In the genomic region with DNA sequence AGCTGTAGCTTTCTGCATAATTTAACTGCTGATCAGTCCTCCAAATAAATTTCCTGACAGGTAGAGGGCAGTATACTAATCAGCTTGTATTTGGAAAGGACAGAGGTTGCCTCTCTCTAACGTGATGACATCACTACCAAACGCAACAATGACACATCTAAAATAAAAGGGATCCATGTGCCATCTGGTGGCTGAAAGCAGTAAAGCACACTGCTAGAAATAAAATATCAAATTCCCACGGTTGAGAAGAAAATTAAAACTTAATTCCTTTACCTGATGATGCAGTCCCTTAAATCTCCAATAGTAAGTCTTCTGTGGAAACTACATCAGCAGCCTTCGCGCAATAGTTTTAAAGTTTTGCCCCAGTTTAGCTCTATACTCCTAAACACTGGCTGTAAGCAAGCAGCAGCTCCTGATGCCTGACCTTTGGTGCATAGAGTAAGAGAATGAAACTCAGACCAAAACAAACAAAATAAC, we compare ENCODE assay signal across 8 cellular contexts. TPM values are rescaled to one million over a fixed set of nuclear protein-coding genes. Genes with fewer than 3 reads are reported as not detected.
DNase-seq lines count a peak whose midpoint lies in the region; ATAC-seq and TF ChIP-seq lines count a peak whose summit lies in the region.

No MANE protein-coding gene starts in this region.

- peak; percentile 94 for TF ChIP-seq CTCF in colonic mucosa (IDR thresholded peaks at IDR 0.05)
- TF ChIP-seq CTCF in liver (IDR thresholded peaks at IDR 0.05; ENCODE audit: low read depth, low read length, missing input control): peak; percentile 98

- H3K4me1 ChIP-seq in colonic mucosa (no peaks in the 10 kb centered on the region), liver (ENCODE audit: control insufficient read depth in 4 of 4, insufficient read depth in 4 of 4, low read length in 3 of 4) (peaks cover 1 to 37% (median 22%) of the 10 kb centered on the region in 4 donors)

- H3K9ac ChIP-seq in colonic mucosa (ENCODE audit: low read depth in 2 of 2, low read length in 2 of 2): peak overlapping the region in 1 of 2 donors; percentile 10
- peak overlapping the region; percentile 1 to 56 for H3K9ac ChIP-seq in liver (ENCODE audit: low read depth in 1 of 2, low read length in 2 of 2)

- peak; percentile 96 for DNase-seq in CD1c-positive myeloid dendritic cell (ENCODE audit: extremely low spot score)
- peak; percentile 78 for DNase-seq in NCI-H446 treated with DMSO at 0.1 percent for 48 hours (lab: John Stamatoyannopoulos, UW)
- DNase-seq in activated CD4-positive, alpha-beta T cell treated with anti-CD3 and anti-CD28 coated beads for 1 hour: peak; percentile 26
- peak; percentile 82 for DNase-seq in colonic mucosa
- DNase-seq in stimulated activated CD4-positive, alpha-beta T cell treated with anti-CD3 and anti-CD28 coated beads, Interleukin-4, amount 100 ng/mL, for 48 hours (ENCODE audit: low read depth in 2 of 2): peak; percentile 29 to 55

- intact Hi-C loops in colonic mucosa (cut with DNase I): loop anchor here (5.0 to 10.0 kb wide), 3 partner anchors 37 to 242 kb away; a partner anchor contains a TSS

- H3K36me3 ChIP-seq in colonic mucosa (no peaks in the 10 kb centered on the region), liver (ENCODE audit: control insufficient read depth in 4 of 4, insufficient read depth in 3 of 4, low read depth in 1 of 4, low read length in 3 of 4) (peaks cover 1 to 29% (median 11%) of the 10 kb centered on the region in 4 donors)

- H3K9me3 ChIP-seq in colonic mucosa (no peaks in the 10 kb centered on the region), liver (ENCODE audit: control insufficient read depth in 4 of 4, low read length in 3 of 4) (no peaks in the 10 kb centered on the region)

- peak; percentile 98 for ATAC-seq in GM19351 (IDR thresholded peaks at IDR 0.05; ENCODE audit: unreplicated experiment)
- peak; percentile 90 for ATAC-seq in HG03457 (IDR thresholded peaks at IDR 0.05; ENCODE audit: unreplicated experiment)

- H3K27me3 ChIP-seq in colonic mucosa (no peaks in the 10 kb centered on the region), liver (ENCODE audit: control insufficient read depth in 4 of 4, insufficient read depth in 4 of 4, low read length in 3 of 4) (no peaks in the 10 kb centered on the region)

- WGBS in liver: 11% methylated on average over 5 of the region's 5 CpGs

- TF ChIP-seq RAD21 in liver (IDR thresholded peaks at IDR 0.05): peak; percentile 86 to 92

- H3K4me3 ChIP-seq in colonic mucosa (no peak overlapping the region), liver (ENCODE audit: low read depth in 1 of 3, low read length in 3 of 3) (no peak overlapping the region)

- no peak overlapping the region for H3K27ac ChIP-seq in colonic mucosa
- H3K27ac ChIP-seq in liver (ENCODE audit: low read depth in 1 of 2, low read length in 2 of 2): peak overlapping the region; percentile 66 to 75

TF ChIP-seq in liver, 16 proteins besides CTCF, POLR2A, EP300 and RAD21:
- peak; percentile 83 to 84 for TF ChIP-seq HNF4A (conservative IDR thresholded peaks at IDR 0.05)
- TF ChIP-seq RXRA (IDR thresholded peaks at IDR 0.05): peak; percentile 42 to 60
- TF ChIP-seq HNF4G (IDR thresholded peaks at IDR 0.05): peak; percentile 13
- peak; percentile 28 for TF ChIP-seq TAF1 (conservative IDR thresholded peaks at IDR 0.05)
- TF ChIP-seq, protein P1, sequence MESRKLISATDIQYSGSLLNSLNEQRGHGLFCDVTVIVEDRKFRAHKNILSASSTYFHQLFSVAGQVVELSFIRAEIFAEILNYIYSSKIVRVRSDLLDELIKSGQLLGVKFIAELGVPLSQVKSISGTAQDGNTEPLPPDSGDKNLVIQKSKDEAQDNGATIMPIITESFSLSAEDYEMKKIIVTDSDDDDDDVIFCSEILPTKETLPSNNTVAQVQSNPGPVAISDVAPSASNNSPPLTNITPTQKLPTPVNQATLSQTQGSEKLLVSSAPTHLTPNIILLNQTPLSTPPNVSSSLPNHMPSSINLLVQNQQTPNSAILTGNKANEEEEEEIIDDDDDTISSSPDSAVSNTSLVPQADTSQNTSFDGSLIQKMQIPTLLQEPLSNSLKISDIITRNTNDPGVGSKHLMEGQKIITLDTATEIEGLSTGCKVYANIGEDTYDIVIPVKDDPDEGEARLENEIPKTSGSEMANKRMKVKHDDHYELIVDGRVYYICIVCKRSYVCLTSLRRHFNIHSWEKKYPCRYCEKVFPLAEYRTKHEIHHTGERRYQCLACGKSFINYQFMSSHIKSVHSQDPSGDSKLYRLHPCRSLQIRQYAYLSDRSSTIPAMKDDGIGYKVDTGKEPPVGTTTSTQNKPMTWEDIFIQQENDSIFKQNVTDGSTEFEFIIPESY (IDR thresholded peaks at IDR 0.05): peak; percentile 68
- TF ChIP-seq JUND (IDR thresholded peaks at IDR 0.05): peak; percentile 94 to 95
- peak in 1 of 2 donors; percentile 25 for TF ChIP-seq EGR1 (IDR thresholded peaks at IDR 0.05; ENCODE audit: low read depth in 2 of 2)
- TF ChIP-seq, protein P2, sequence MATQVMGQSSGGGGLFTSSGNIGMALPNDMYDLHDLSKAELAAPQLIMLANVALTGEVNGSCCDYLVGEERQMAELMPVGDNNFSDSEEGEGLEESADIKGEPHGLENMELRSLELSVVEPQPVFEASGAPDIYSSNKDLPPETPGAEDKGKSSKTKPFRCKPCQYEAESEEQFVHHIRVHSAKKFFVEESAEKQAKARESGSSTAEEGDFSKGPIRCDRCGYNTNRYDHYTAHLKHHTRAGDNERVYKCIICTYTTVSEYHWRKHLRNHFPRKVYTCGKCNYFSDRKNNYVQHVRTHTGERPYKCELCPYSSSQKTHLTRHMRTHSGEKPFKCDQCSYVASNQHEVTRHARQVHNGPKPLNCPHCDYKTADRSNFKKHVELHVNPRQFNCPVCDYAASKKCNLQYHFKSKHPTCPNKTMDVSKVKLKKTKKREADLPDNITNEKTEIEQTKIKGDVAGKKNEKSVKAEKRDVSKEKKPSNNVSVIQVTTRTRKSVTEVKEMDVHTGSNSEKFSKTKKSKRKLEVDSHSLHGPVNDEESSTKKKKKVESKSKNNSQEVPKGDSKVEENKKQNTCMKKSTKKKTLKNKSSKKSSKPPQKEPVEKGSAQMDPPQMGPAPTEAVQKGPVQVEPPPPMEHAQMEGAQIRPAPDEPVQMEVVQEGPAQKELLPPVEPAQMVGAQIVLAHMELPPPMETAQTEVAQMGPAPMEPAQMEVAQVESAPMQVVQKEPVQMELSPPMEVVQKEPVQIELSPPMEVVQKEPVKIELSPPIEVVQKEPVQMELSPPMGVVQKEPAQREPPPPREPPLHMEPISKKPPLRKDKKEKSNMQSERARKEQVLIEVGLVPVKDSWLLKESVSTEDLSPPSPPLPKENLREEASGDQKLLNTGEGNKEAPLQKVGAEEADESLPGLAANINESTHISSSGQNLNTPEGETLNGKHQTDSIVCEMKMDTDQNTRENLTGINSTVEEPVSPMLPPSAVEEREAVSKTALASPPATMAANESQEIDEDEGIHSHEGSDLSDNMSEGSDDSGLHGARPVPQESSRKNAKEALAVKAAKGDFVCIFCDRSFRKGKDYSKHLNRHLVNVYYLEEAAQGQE (IDR thresholded peaks at IDR 0.05): peak; percentile 28
- TF ChIP-seq, protein P3, sequence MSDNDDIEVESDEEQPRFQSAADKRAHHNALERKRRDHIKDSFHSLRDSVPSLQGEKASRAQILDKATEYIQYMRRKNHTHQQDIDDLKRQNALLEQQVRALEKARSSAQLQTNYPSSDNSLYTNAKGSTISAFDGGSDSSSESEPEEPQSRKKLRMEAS (IDR thresholded peaks at IDR 0.05): peak; percentile 38
- peak; percentile 33 for TF ChIP-seq NR2F2 (IDR thresholded peaks at IDR 0.05)
- peak; percentile 51 for TF ChIP-seq YY1 (IDR thresholded peaks at IDR 0.05)
- peak in 1 of 2 donors; percentile 63 for TF ChIP-seq GABPA (IDR thresholded peaks at IDR 0.05 in 1 of 2, conservative IDR thresholded peaks at IDR 0.05 in 1 of 2)
- peak; percentile 55 for TF ChIP-seq FOXA2 (IDR thresholded peaks at IDR 0.05)
- no peak for TF ChIP-seq FOXA1 (IDR thresholded peaks at IDR 0.05)
- peak; percentile 92 for TF ChIP-seq SP1 (IDR thresholded peaks at IDR 0.05)
- TF ChIP-seq, protein P4, sequence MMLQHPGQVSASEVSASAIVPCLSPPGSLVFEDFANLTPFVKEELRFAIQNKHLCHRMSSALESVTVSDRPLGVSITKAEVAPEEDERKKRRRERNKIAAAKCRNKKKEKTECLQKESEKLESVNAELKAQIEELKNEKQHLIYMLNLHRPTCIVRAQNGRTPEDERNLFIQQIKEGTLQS (IDR thresholded peaks at IDR 0.05): peak; percentile 82
TF ChIP-seq in liver: peak in this region for 15.

RNA-seq across cellular contexts. Expression of a gene that starts 54.5 kb away (rescaled TPM):
- total RNA-seq in colonic mucosa (100 to 1,000 TPM; 113 to 143 TPM), liver (10 to 100 TPM; 51.5 to 73.9 TPM)
- polyA plus RNA-seq in liver: 10 to 100 TPM; 67.8 to 74.7 TPM

Comparison
In these comparisons a context has a peak if more than half of its experiments do, and no peak if none do; other contexts are left out.
1. DNase-seq: peak in every context shown above with its lines; median percentile 96 in CD1c-positive myeloid dendritic cell; 82 in colonic mucosa; 78 in NCI-H446 treated with DMSO at 0.1 percent for 48 hours; 42 in stimulated activated CD4-positive, alpha-beta T cell treated with anti-CD3 and anti-CD28 coated beads, Interleukin-4, amount 100 ng/mL, for 48 hours; 26 in activated CD4-positive, alpha-beta T cell treated with anti-CD3 and anti-CD28 coated beads for 1 hour.